ENCODE assay signal across 12 cellular contexts in the genomic region with DNA sequence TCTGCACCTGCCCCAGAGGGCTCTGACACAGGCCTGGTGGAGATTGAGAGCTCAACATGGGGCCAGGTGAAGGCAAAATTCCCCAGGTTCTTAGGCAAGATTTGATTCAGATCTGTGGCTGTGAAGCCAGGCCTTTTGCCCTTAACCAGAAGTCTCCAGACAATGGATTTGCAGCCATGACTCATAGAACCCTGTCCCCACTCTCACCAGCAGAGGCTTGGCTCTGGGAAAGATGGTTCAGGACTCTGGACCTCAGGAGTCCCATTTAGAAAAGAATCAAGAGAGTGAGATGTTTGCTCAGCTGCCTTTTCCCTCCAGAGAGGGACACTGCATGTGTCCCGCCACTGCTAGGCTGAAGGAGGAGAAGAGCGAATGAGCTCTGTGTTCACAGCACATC.
A peak's percentile ranks its signal among the peaks of the same experiment; 100 is the strongest.
DNase-seq lines count a peak whose midpoint lies in the region; ATAC-seq and TF ChIP-seq lines count a peak whose summit lies in the region.
"Had no signal": no experiment of that assay in that cellular context is flagged by ENCODE, and none has a peak within 500 bp of the region (broad histone marks: within the 10 kb centered on the region; RNA-seq: fewer than 3 reads in every experiment).

No MANE protein-coding gene starts in this region.

- CTCF ChIA-PET in RWPE1 (lab: Yijun Ruan, JAX) = interaction anchor here (0.7 to 0.9 kb wide), 2 partner anchors 65 to 77 kb away, joined by 3 to 4 read pairs; no protein-coding TSS in a partner anchor

- H3K4me3 Mint-ChIP-seq in activated T-cell treated with anti-CD3 and anti-CD28 coated beads, Interleukin-2, amount 50 U/mL, for 24 hours = peak overlapping the region; percentile 65
- H3K4me3 Mint-ChIP-seq: neural crest cell had no signal

- ATAC-seq in esophagus mucosa = peak; percentile 33

- POLR2A ChIA-PET in RWPE1 (lab: Yijun Ruan, JAX; ENCODE audit: low non-redundant PET) = no interaction called here

- no peak for TF ChIP-seq CTCF in spleen (IDR thresholded peaks at IDR 0.05 in 8 of 11, conservative IDR thresholded peaks at IDR 0.05 in 3 of 11)
- no peak for TF ChIP-seq CTCF in RWPE1 (conservative IDR thresholded peaks at IDR 0.05; ENCODE audit: low read depth)

- peak overlapping the region in 1 of 8 donors; percentile 42 for H3K4me3 ChIP-seq in spleen
- H3K4me3 ChIP-seq: BLaER1 treated with 17β-estradiol and CSF1 and Interleukin-3, amounts not matched to agents 10 nM and 100 nM had no signal

- H3K27ac ChIP-seq in spleen = peak overlapping the region in 5 of 8 donors; percentile 58 to 85 (median 70)
- no peak overlapping the region for H3K27ac ChIP-seq in RWPE1
- H3K27ac ChIP-seq: BLaER1 treated with 17β-estradiol and CSF1 and Interleukin-3, amounts not matched to agents 10 nM and 100 nM had no signal

- no peaks in the 10 kb centered on the region for H3K36me3 Mint-ChIP-seq in activated T-cell treated with anti-CD3 and anti-CD28 coated beads, Interleukin-2, amount 50 U/mL, for 24 hours (ENCODE audit: low read depth)

- 51 to 87% (median 65%) methylated on average over 2 of the region's 2 CpGs for WGBS in spleen, 5 donors

- H3K36me3 ChIP-seq in spleen = no peaks in the 10 kb centered on the region
- H3K36me3 ChIP-seq: BLaER1 treated with 17β-estradiol and CSF1 and Interleukin-3, amounts not matched to agents 10 nM and 100 nM had no signal

- H3K9me3 ChIP-seq in spleen = no peaks in the 10 kb centered on the region
- H3K9me3 ChIP-seq: BLaER1 treated with 17β-estradiol and CSF1 and Interleukin-3, amounts not matched to agents 10 nM and 100 nM had no signal

- no peaks in the 10 kb centered on the region for H3K27me3 ChIP-seq in spleen (replicated peaks in 1 of 7)
- H3K27me3 ChIP-seq: BLaER1 treated with 17β-estradiol and CSF1 and Interleukin-3, amounts not matched to agents 10 nM and 100 nM had no signal

- peaks cover 80% of the 10 kb centered on the region for H3K4me1 Mint-ChIP-seq in activated T-cell treated with anti-CD3 and anti-CD28 coated beads, Interleukin-2, amount 50 U/mL, for 24 hours (ENCODE audit: low read depth)
- H3K4me1 Mint-ChIP-seq: neural crest cell had no signal

- DNase-seq in activated T-cell treated with anti-CD3 and anti-CD28 coated beads, Interleukin-2, amount 50 U/mL, for 24 hours = peak; percentile 42
- no peak for DNase-seq in activated T-cell treated with anti-CD3 and anti-CD28 coated beads for 4 hours
- DNase-seq in SHP77 treated with DMSO at 0.1 percent for 48 hours (lab: John Stamatoyannopoulos, UW) = peak; percentile 79
- no peak for DNase-seq in spleen
- DNase-seq in NCI-H82 (lab: John Stamatoyannopoulos, UW) = no peak
- no peak for DNase-seq in RWPE1 (ENCODE audit: low spot score)
- no peak for DNase-seq in ureter (ENCODE audit: low spot score)
- DNase-seq: hypothalamus, NCI-H524 treated with DMSO at 0.1 percent for 48 hours had no signal

- peaks cover 6 to 55% (median 34%) of the 10 kb centered on the region in 6 donors for H3K4me1 ChIP-seq in spleen
- H3K4me1 ChIP-seq: BLaER1 treated with 17β-estradiol and CSF1 and Interleukin-3, amounts not matched to agents 10 nM and 100 nM had no signal

- peaks cover 2% of the 10 kb centered on the region for H3K27me3 Mint-ChIP-seq in activated T-cell treated with anti-CD3 and anti-CD28 coated beads, Interleukin-2, amount 50 U/mL, for 24 hours

- no peaks in the 10 kb centered on the region for H3K9me3 Mint-ChIP-seq in activated T-cell treated with anti-CD3 and anti-CD28 coated beads, Interleukin-2, amount 50 U/mL, for 24 hours
- H3K9me3 Mint-ChIP-seq: neural crest cell had no signal

- peak overlapping the region; percentile 66 for H3K27ac Mint-ChIP-seq in activated T-cell treated with anti-CD3 and anti-CD28 coated beads, Interleukin-2, amount 50 U/mL, for 24 hours

- no peak for TF ChIP-seq POLR2A in spleen (IDR thresholded peaks at IDR 0.05)

- intact Hi-C loops in spleen (cut with DNase I; ENCODE audit: low total_unique reads) = no loop called here

Comparison
In these comparisons a context has a peak if more than half of its experiments do, and no peak if none do; other contexts are left out.
1. DNase-seq: peak in activated T-cell treated with anti-CD3 and anti-CD28 coated beads, Interleukin-2, amount 50 U/mL, for 24 hours (single experiment) and SHP77 treated with DMSO at 0.1 percent for 48 hours (single experiment); none in activated T-cell treated with anti-CD3 and anti-CD28 coated beads for 4 hours (single experiment), spleen (single experiment), NCI-H82 (single experiment), RWPE1 (single experiment) and ureter (single experiment).